8 cellular contexts compared by ENCODE assay signal in genomic region chr7:40232242-40232929, GRCh38.
DNase-seq lines count a peak whose midpoint lies in the region; ATAC-seq, FAIRE-seq and TF ChIP-seq lines count a peak whose summit lies in the region.

No MANE protein-coding gene starts in this region.

- no peak overlapping the region for H3K27ac ChIP-seq in CD4-positive, alpha-beta T cell (ENCODE audit: low read depth, low read length)
- H3K27ac ChIP-seq in MM.1S (ENCODE audit: low read length) = no peak overlapping the region

- H3K4me3 ChIP-seq in MM.1S (ENCODE audit: low read length) = no peak overlapping the region

- peaks cover 6% of the 10 kb centered on the region for H3K4me1 Mint-ChIP-seq in CD4-positive, alpha-beta T cell (ENCODE audit: low read depth)

- no peak for DNase-seq in CD4-positive, alpha-beta T cell
- DNase-seq in MM.1S = peak; percentile 73
- DNase-seq in glomerular visceral epithelial cell (ENCODE audit: extremely low spot score) = peak; percentile 65
- DNase-seq in smooth muscle cell of the brain vasculature (ENCODE audit: low read depth, low spot score) = peak; percentile 59
- no peak for DNase-seq in effector CD8-positive, alpha-beta T cell (lab: John Stamatoyannopoulos, UW)
- no peak for DNase-seq in NCI-H1436 treated with DMSO at 0.1 percent for 48 hours (lab: John Stamatoyannopoulos, UW)

- no peaks in the 10 kb centered on the region for H3K9me2 ChIP-seq in MM.1S (replicated peaks; ENCODE audit: insufficient read depth, low read length)

- no peaks in the 10 kb centered on the region for H3K27me3 Mint-ChIP-seq in CD4-positive, alpha-beta T cell

- no peaks in the 10 kb centered on the region for H3K27me3 ChIP-seq in CD4-positive, alpha-beta T cell (ENCODE audit: control insufficient read depth, insufficient read depth, low read length)
- H3K27me3 ChIP-seq in MM.1S (replicated peaks; ENCODE audit: insufficient read depth, low read length) = no peaks in the 10 kb centered on the region

- peak; percentile 14 for TF ChIP-seq CTCF in CD4-positive, alpha-beta T cell (IDR thresholded peaks at IDR 0.05)
- peak; percentile 72 for TF ChIP-seq CTCF in MM.1S (IDR thresholded peaks at IDR 0.05; ENCODE audit: low read length)

- no peak for ATAC-seq in CD4-positive, alpha-beta T cell (ENCODE audit: poor library complexity)
- ATAC-seq in GM18867 (IDR thresholded peaks at IDR 0.05; ENCODE audit: unreplicated experiment) = peak; percentile 69

- H3K27ac Mint-ChIP-seq in CD4-positive, alpha-beta T cell = no peak overlapping the region

- no peak overlapping the region for H3K4me3 Mint-ChIP-seq in CD4-positive, alpha-beta T cell

- CTCF ChIA-PET in CD4-positive, alpha-beta T cell (lab: Charles Lee) = no interaction called here

- no peaks in the 10 kb centered on the region for H3K9me3 ChIP-seq in CD4-positive, alpha-beta T cell (ENCODE audit: control insufficient read depth, low read length)
- no peaks in the 10 kb centered on the region for H3K9me3 ChIP-seq in MM.1S (replicated peaks; ENCODE audit: insufficient read depth, low read length)

- intact Hi-C loops in CD4-positive, alpha-beta T cell (cut with DNase I, micrococcal nuclease) = loop anchor here in 1 of 2 experiments (5.0 to 10.0 kb wide), 2 partner anchors 372 to 1465 kb away; no protein-coding TSS in a partner anchor

- H3K36me3 Mint-ChIP-seq in CD4-positive, alpha-beta T cell (ENCODE audit: low read depth) = no peaks in the 10 kb centered on the region

- no peaks in the 10 kb centered on the region for H3K9me3 Mint-ChIP-seq in CD4-positive, alpha-beta T cell

- POLR2A ChIA-PET in CD4-positive, alpha-beta T cell (lab: Charles Lee) = no interaction called here

- no peak overlapping the region for H3K4me2 ChIP-seq in MM.1S (ENCODE audit: low read depth, low read length)

- FAIRE-seq in TTC549 (lab: Jason Lieb, UNC) = peak; percentile 81

- peaks cover 13% of the 10 kb centered on the region for H3F3A ChIP-seq in MM.1S (ENCODE audit: insufficient read depth, low read length)

- no peaks in the 10 kb centered on the region for H3K36me3 ChIP-seq in MM.1S (replicated peaks; ENCODE audit: insufficient read depth, low read length)

- peaks cover 14% of the 10 kb centered on the region for H3K4me1 ChIP-seq in MM.1S (ENCODE audit: low read length)

- no peaks in the 10 kb centered on the region for H4K20me1 ChIP-seq in MM.1S (ENCODE audit: insufficient read depth, low read length)

- H3K9ac ChIP-seq in MM.1S (ENCODE audit: low read length) = no peak overlapping the region

- no peaks in the 10 kb centered on the region for H3K79me2 ChIP-seq in MM.1S (ENCODE audit: low read length)

- 0 out of 2 replicates have a peak overlapping the region, but pooled peaks have one; percentile 35 for H2AFZ ChIP-seq in MM.1S (ENCODE audit: low read length)

Comparison
In these comparisons a context has a peak if more than half of its experiments do, and no peak if none do; other contexts are left out.
1. DNase-seq: peak in MM.1S (single experiment), glomerular visceral epithelial cell (single experiment) and smooth muscle cell of the brain vasculature (single experiment); none in CD4-positive, alpha-beta T cell (0 of 10), effector CD8-positive, alpha-beta T cell (single experiment) and NCI-H1436 treated with DMSO at 0.1 percent for 48 hours (single experiment).